Comparison of ENCODE assay signal across 19 cellular contexts in genomic region chr1:101738475-101738874, GRCh38.
DNase-seq lines count a peak whose midpoint lies in the region; ATAC-seq, FAIRE-seq and TF ChIP-seq lines count a peak whose summit lies in the region.
"Had no signal": no experiment of that assay in that cellular context is flagged by ENCODE, and none has a peak within 500 bp of the region (broad histone marks: within the 10 kb centered on the region; RNA-seq: fewer than 3 reads in every experiment).

No MANE protein-coding gene starts in this region.

- H3K4me1 ChIP-seq in endothelial cell of umbilical vein (ENCODE audit: control insufficient read depth, extremely low read depth, insufficient read depth, low read length): peaks cover 13% of the 10 kb centered on the region
- no peaks in the 10 kb centered on the region for H3K4me1 ChIP-seq in mesenchymal stem cell (ENCODE audit: control insufficient read depth, insufficient read depth, low read depth, low read length)
- H3K4me1 ChIP-seq in right atrium auricular region: no peaks in the 10 kb centered on the region
- H3K4me1 ChIP-seq: psoas muscle, stomach had no signal

- H2AK5ac ChIP-seq in mesenchymal stem cell (ENCODE audit: low read length, severe bottlenecking): no peak overlapping the region

- H3K4me3 ChIP-seq in endothelial cell of umbilical vein (replicated peaks in 1 of 3; ENCODE audit: insufficient read depth in 1 of 3, low read depth in 1 of 3, low read length in 3 of 3): no peak overlapping the region
- H3K4me3 ChIP-seq in mesenchymal stem cell (ENCODE audit: insufficient read depth in 1 of 2, low read depth in 1 of 2, low read length in 2 of 2): no peak overlapping the region
- no peak overlapping the region for H3K4me3 ChIP-seq in right atrium auricular region
- H3K4me3 ChIP-seq: psoas muscle, stomach had no signal

- H3K36me3 ChIP-seq in endothelial cell of umbilical vein (ENCODE audit: control insufficient read depth in 2 of 2, extremely low read depth in 1 of 2, insufficient read depth in 2 of 2, low read length in 2 of 2) (no peaks in the 10 kb centered on the region), mesenchymal stem cell (ENCODE audit: control insufficient read depth in 1 of 2, insufficient read depth in 2 of 2, low read depth in 1 of 2, low read length in 2 of 2) (no peaks in the 10 kb centered on the region), right atrium auricular region (no peaks in the 10 kb centered on the region)
- H3K36me3 ChIP-seq: stomach had no signal

- H3K27ac ChIP-seq in endothelial cell of umbilical vein (ENCODE audit: insufficient read depth, low read depth, low read length) (peak overlapping the region; percentile 32), mesenchymal stem cell (ENCODE audit: low read length, poor library complexity, severe bottlenecking) (no peak overlapping the region), right atrium auricular region (no peak overlapping the region)
- H3K27ac ChIP-seq: HL-60, psoas muscle, stomach had no signal

- no CpG with 5 or more reads among the region's 1 CpG for WGBS in mesenchymal stem cell

- no peaks in the 10 kb centered on the region for H3K79me2 ChIP-seq in endothelial cell of umbilical vein (ENCODE audit: control insufficient read depth, insufficient read depth, low read length)

- ATAC-seq in HG03135 (IDR thresholded peaks at IDR 0.05; ENCODE audit: unreplicated experiment): no peak
- ATAC-seq: psoas muscle had no signal

- no TSS peak for BruUV-seq in endothelial cell of umbilical vein (replicated peaks; lab: Mats Ljungman, UMichigan)

- no peak overlapping the region for H2BK5ac ChIP-seq in mesenchymal stem cell (ENCODE audit: low read depth, low read length, poor library complexity, severe bottlenecking)

- no peak overlapping the region for H3K4ac ChIP-seq in mesenchymal stem cell (ENCODE audit: low read depth in 1 of 2, low read length in 2 of 2)

- no peaks in the 10 kb centered on the region for H3K27me3 ChIP-seq in endothelial cell of umbilical vein (ENCODE audit: control insufficient read depth in 2 of 2, insufficient read depth in 2 of 2, low read length in 2 of 2)
- no peaks in the 10 kb centered on the region for H3K27me3 ChIP-seq in mesenchymal stem cell (ENCODE audit: control insufficient read depth in 1 of 2, insufficient read depth in 1 of 2, low read length in 2 of 2)
- no peaks in the 10 kb centered on the region for H3K27me3 ChIP-seq in right atrium auricular region
- H3K27me3 ChIP-seq: stomach had no signal

- CTCF ChIA-PET in endothelial cell of umbilical vein (lab: Charles Lee): interaction anchor here (1.3 to 1.5 kb wide), 2 partner anchors 9 to 11 kb away, joined by 4 to 5 read pairs; no protein-coding TSS in a partner anchor

- no peaks in the 10 kb centered on the region for H4K20me1 ChIP-seq in endothelial cell of umbilical vein (replicated peaks; ENCODE audit: control insufficient read depth, extremely low read depth, insufficient read depth, low read length)

- TF ChIP-seq CTCF in endothelial cell of umbilical vein (IDR thresholded peaks at IDR 0.05; ENCODE audit: extremely low read depth in 1 of 2, insufficient read depth in 1 of 2, low read depth in 1 of 2, low read length in 2 of 2): no peak
- no peak for TF ChIP-seq CTCF in right atrium auricular region (IDR thresholded peaks at IDR 0.05)

- H3K9me1 ChIP-seq in endothelial cell of umbilical vein (replicated peaks; ENCODE audit: control insufficient read depth, extremely low read depth, insufficient read depth, low read length): no peaks in the 10 kb centered on the region

- H3K9ac ChIP-seq in endothelial cell of umbilical vein (replicated peaks; ENCODE audit: extremely low read depth, insufficient read depth, low read length) (peak overlapping the region; percentile 21), mesenchymal stem cell (ENCODE audit: low read length) (no peak overlapping the region)

- H2BK12ac ChIP-seq in mesenchymal stem cell (ENCODE audit: low read length in 2 of 2): no peak overlapping the region

- H3K18ac ChIP-seq in mesenchymal stem cell (ENCODE audit: low read depth in 1 of 2, low read length in 2 of 2): no peak overlapping the region

- no peak overlapping the region for H3K23ac ChIP-seq in mesenchymal stem cell (ENCODE audit: low read length in 2 of 2)

- peak overlapping the region; percentile 75 for H3K4me2 ChIP-seq in endothelial cell of umbilical vein (ENCODE audit: insufficient read depth, low read length)
- no peak overlapping the region for H3K4me2 ChIP-seq in mesenchymal stem cell (ENCODE audit: low read length, poor library complexity, severe bottlenecking)

- no peak overlapping the region for H3K14ac ChIP-seq in mesenchymal stem cell (ENCODE audit: low read length in 2 of 2)

- FAIRE-seq in endothelial cell of umbilical vein (lab: Jason Lieb, UNC): no peak
- FAIRE-seq: GM18507 had no signal

- H3K79me1 ChIP-seq in mesenchymal stem cell (replicated peaks; ENCODE audit: low read length, poor library complexity, severe bottlenecking): no peaks in the 10 kb centered on the region

- POLR2A ChIA-PET in endothelial cell of umbilical vein (lab: Charles Lee): no interaction called here

- H2AFZ ChIP-seq in endothelial cell of umbilical vein (ENCODE audit: low read depth, low read length) (no peak overlapping the region), mesenchymal stem cell (ENCODE audit: low read depth, low read length) (no peak overlapping the region)

- no peak overlapping the region for H2BK15ac ChIP-seq in mesenchymal stem cell (ENCODE audit: low read depth, poor library complexity, severe bottlenecking)

- H3K9me3 ChIP-seq in endothelial cell of umbilical vein (replicated peaks; ENCODE audit: control insufficient read depth, insufficient read depth, low read length): no peaks in the 10 kb centered on the region
- no peaks in the 10 kb centered on the region for H3K9me3 ChIP-seq in mesenchymal stem cell (ENCODE audit: control insufficient read depth, low read length)
- H3K9me3 ChIP-seq in right atrium auricular region: no peaks in the 10 kb centered on the region
- H3K9me3 ChIP-seq: psoas muscle, stomach had no signal

- no peak for TF ChIP-seq POLR2A in endothelial cell of umbilical vein (IDR thresholded peaks at IDR 0.05; ENCODE audit: low read depth, low read length)

- no peak overlapping the region for H4K91ac ChIP-seq in mesenchymal stem cell (ENCODE audit: low read length)

- intact Hi-C loops in endothelial cell of umbilical vein (cut with micrococcal nuclease): no loop called here

- no peak overlapping the region for H4K8ac ChIP-seq in mesenchymal stem cell (ENCODE audit: low read length)

- no peak overlapping the region for H2BK120ac ChIP-seq in mesenchymal stem cell (ENCODE audit: low read depth, low read length)

- dilution Hi-C loops in endothelial cell of umbilical vein (cut with MboI; ENCODE audit: extremely low pct_ligation_motif_present, low sequenced_read_pairs): no loop called here

- DNase-seq in EL: peak; percentile 58
- DNase-seq in NOMO-1 treated with dmso at 0.1 percent for 144 hours (lab: John Stamatoyannopoulos, UW; ENCODE audit: unreplicated experiment): peak; percentile 3
- DNase-seq in endothelial cell of umbilical vein (ENCODE audit: low read depth, low spot score): peak; percentile 69
- DNase-seq in mesenchymal stem cell: peak; percentile 15
- no peak for DNase-seq in right atrium auricular region (ENCODE audit: low spot score)
- no peak for DNase-seq in RPMI8226
- DNase-seq in activated effector memory CD4-positive, alpha-beta T cell treated with Interleukin-2 at 50 U/mL for 16 hours: no peak
- DNase-seq: activated CD4-positive, alpha-beta T cell treated with anti-CD3 and anti-CD28 coated beads, Interleukin-2, amount 50 U/mL, for 48 hours; activated naive CD8-positive, alpha-beta T cell treated with anti-CD3 and anti-CD28 coated beads, Interleukin-2, amount 10 ng/mL, durations not matched to agents 7 days and 5 days; activated T-cell treated with anti-CD3 and anti-CD28 coated beads, Interleukin-2, amount 50 U/mL, for 24 hours; Kasumi-1; naive B cell; NCI-H146; NCI-H524; psoas muscle; stomach had no signal

TF ChIP-seq in endothelial cell of umbilical vein, 7 proteins besides CTCF, POLR2A, EP300 and RAD21:
- TF ChIP-seq MAX (IDR thresholded peaks at IDR 0.05; ENCODE audit: insufficient read depth, insufficient read length): no peak
- TF ChIP-seq MYC (IDR thresholded peaks at IDR 0.05; ENCODE audit: low read depth, low read length): no peak
- no peak for TF ChIP-seq POLR2AphosphoS5 (IDR thresholded peaks at IDR 0.05; ENCODE audit: insufficient read depth, low read depth, low read length)
- TF ChIP-seq EZH2 (IDR thresholded peaks at IDR 0.05; ENCODE audit: borderline replicate concordance, low read depth, low read length, severe bottlenecking): no peak
- TF ChIP-seq JUN (IDR thresholded peaks at IDR 0.05; ENCODE audit: borderline replicate concordance, insufficient read depth, insufficient read length, low read depth): peak; percentile 73
- TF ChIP-seq FOS (IDR thresholded peaks at IDR 0.05; ENCODE audit: borderline replicate concordance, insufficient read depth, low read length): peak; percentile 64
- no peak for TF ChIP-seq GATA2 (IDR thresholded peaks at IDR 0.05; ENCODE audit: insufficient read depth, insufficient read length, low read depth, low read length)
TF ChIP-seq in endothelial cell of umbilical vein: peak in this region for 2.

Comparison
In these comparisons a context has a peak if more than half of its experiments do, and no peak if none do; other contexts are left out.
1. DNase-seq: peak in EL (single experiment), NOMO-1 treated with dmso at 0.1 percent for 144 hours (single experiment), endothelial cell of umbilical vein (single experiment) and mesenchymal stem cell (single experiment); none in right atrium auricular region (single experiment), RPMI8226 (single experiment) and activated effector memory CD4-positive, alpha-beta T cell treated with Interleukin-2 at 50 U/mL for 16 hours (single experiment).